13 cellular contexts compared by ENCODE assay signal in genomic region chr10:30928742-30929141, GRCh38.
DNase-seq lines count a peak whose midpoint lies in the region; ATAC-seq and TF ChIP-seq lines count a peak whose summit lies in the region.
"Had no signal": no experiment of that assay in that cellular context is flagged by ENCODE, and none has a peak within 500 bp of the region (broad histone marks: within the 10 kb centered on the region; RNA-seq: fewer than 3 reads in every experiment).

No MANE protein-coding gene starts in this region.

- H3K4me1 ChIP-seq in neutrophil (ENCODE audit: control insufficient read depth in 1 of 2, insufficient read depth in 1 of 2, low read depth in 1 of 2, low read length in 1 of 2) = no peaks in the 10 kb centered on the region
- H3K4me1 ChIP-seq: breast epithelium, psoas muscle had no signal

- peaks cover 9% of the 10 kb centered on the region for H3K4me1 Mint-ChIP-seq in activated T-cell treated with anti-CD3 and anti-CD28 coated beads, Interleukin-2, amount 50 U/mL, for 4 hours (ENCODE audit: low read depth)

- no peaks in the 10 kb centered on the region for H3K27me3 ChIP-seq in neutrophil
- H3K27me3 ChIP-seq: breast epithelium, testis had no signal

- DNase-seq in activated T-cell treated with anti-CD3 and anti-CD28 coated beads, Interleukin-2, amount 50 U/mL, for 4 hours = no peak
- DNase-seq in activated T-cell treated with anti-CD3 and anti-CD28 coated beads, Interleukin-2, amount 50 U/mL, for 48 hours = no peak
- no peak for DNase-seq in mucosa of gallbladder (ENCODE audit: low spot score)
- DNase-seq: NCI-H146; psoas muscle; stimulated activated CD4-positive, alpha-beta T cell treated with anti-CD3 and anti-CD28 coated beads, Interleukin-4, amount 100 ng/mL, for 24 hours; testis had no signal

- peak overlapping the region; percentile 34 for H3K4me3 Mint-ChIP-seq in activated T-cell treated with anti-CD3 and anti-CD28 coated beads, Interleukin-2, amount 50 U/mL, for 4 hours

- TF ChIP-seq CTCF in neutrophil (IDR thresholded peaks at IDR 0.05) = no peak

- ATAC-seq in activated T-cell treated with anti-CD3 and anti-CD28 coated beads, Interleukin-2, amount 50 U/mL, for 4 hours = peak in 1 of 2 donors; percentile 43
- peak; percentile 86 for ATAC-seq in GM21619 (IDR thresholded peaks at IDR 0.05; ENCODE audit: unreplicated experiment)
- ATAC-seq in HG03571 (IDR thresholded peaks at IDR 0.05; ENCODE audit: unreplicated experiment) = peak; percentile 60
- no peak for ATAC-seq in HG02973 (IDR thresholded peaks at IDR 0.05; ENCODE audit: unreplicated experiment)
- ATAC-seq in HG02610 (IDR thresholded peaks at IDR 0.05; ENCODE audit: unreplicated experiment) = no peak
- ATAC-seq: psoas muscle had no signal

- H3K9me3 Mint-ChIP-seq in activated T-cell treated with anti-CD3 and anti-CD28 coated beads, Interleukin-2, amount 50 U/mL, for 4 hours = peaks cover 18% of the 10 kb centered on the region

- H3K27me3 Mint-ChIP-seq in activated T-cell treated with anti-CD3 and anti-CD28 coated beads, Interleukin-2, amount 50 U/mL, for 4 hours (ENCODE audit: low read depth) = no peaks in the 10 kb centered on the region

- peaks cover 29% of the 10 kb centered on the region for H3K36me3 Mint-ChIP-seq in activated T-cell treated with anti-CD3 and anti-CD28 coated beads, Interleukin-2, amount 50 U/mL, for 4 hours (ENCODE audit: insufficient read depth)

- H3K4me3 ChIP-seq in neutrophil (ENCODE audit: low read depth in 1 of 2, low read length in 1 of 2) = no peak overlapping the region
- H3K4me3 ChIP-seq: breast epithelium, psoas muscle, testis had no signal

- no peaks in the 10 kb centered on the region for H3K9me3 ChIP-seq in neutrophil
- H3K9me3 ChIP-seq: testis had no signal

- H3K27ac ChIP-seq in neutrophil = peak overlapping the region; percentile 2
- H3K27ac ChIP-seq: breast epithelium, psoas muscle had no signal

- peaks cover 18% of the 10 kb centered on the region for H3K36me3 ChIP-seq in neutrophil
- H3K36me3 ChIP-seq: breast epithelium had no signal

Comparison
In these comparisons a context has a peak if more than half of its experiments do, and no peak if none do; other contexts are left out.
1. ATAC-seq: peak in GM21619 (single experiment) and HG03571 (single experiment); none in HG02973 (single experiment) and HG02610 (single experiment).